In the genomic region with DNA sequence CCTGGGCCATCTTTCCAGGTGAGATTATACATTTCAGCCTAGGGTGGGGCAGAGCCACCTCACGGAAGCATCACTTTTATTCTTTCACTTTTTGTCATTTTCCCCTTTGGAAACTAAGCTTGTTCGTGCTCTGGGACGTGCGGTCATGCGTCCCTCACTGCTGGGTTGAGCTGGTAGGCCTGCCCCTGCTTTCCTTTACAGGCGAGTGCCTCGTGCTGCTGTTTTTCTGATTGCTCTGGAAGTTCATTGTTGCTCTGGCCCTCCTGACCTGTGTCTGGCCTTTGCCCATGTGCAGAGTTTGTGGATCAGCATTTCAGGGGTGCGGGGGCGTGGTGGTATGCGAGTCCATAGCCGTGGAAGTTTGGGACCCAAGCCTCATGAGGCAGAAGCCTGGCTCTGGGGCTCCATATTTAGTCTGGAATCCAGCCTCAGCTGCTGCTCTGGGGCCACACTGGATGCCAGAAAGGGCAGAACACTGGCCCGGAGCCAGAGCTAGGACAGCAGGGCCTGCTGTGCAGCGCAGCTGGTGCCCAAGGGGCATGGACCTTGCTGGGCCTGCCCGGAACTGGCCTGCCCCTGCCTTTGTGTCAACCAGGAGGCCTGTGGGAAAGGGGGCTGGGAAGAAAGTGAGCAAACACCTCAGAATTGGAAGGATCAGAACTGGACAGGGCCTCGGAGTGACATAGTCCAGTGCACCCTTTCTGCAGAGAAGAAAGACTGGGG, we compare ENCODE assay signal across 1 cellular context.
TF ChIP-seq lines count a peak whose summit lies in the region.

No MANE protein-coding gene starts in this region.

TF ChIP-seq in liver, 16 proteins besides CTCF, POLR2A, EP300 and RAD21 (continued from another document):
- TF ChIP-seq, protein P1, sequence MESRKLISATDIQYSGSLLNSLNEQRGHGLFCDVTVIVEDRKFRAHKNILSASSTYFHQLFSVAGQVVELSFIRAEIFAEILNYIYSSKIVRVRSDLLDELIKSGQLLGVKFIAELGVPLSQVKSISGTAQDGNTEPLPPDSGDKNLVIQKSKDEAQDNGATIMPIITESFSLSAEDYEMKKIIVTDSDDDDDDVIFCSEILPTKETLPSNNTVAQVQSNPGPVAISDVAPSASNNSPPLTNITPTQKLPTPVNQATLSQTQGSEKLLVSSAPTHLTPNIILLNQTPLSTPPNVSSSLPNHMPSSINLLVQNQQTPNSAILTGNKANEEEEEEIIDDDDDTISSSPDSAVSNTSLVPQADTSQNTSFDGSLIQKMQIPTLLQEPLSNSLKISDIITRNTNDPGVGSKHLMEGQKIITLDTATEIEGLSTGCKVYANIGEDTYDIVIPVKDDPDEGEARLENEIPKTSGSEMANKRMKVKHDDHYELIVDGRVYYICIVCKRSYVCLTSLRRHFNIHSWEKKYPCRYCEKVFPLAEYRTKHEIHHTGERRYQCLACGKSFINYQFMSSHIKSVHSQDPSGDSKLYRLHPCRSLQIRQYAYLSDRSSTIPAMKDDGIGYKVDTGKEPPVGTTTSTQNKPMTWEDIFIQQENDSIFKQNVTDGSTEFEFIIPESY (IDR thresholded peaks at IDR 0.05): no peak
- TF ChIP-seq EGR1 (IDR thresholded peaks at IDR 0.05; ENCODE audit: low read depth in 2 of 2) (peak; percentile 92 to 94), FOXA1 (IDR thresholded peaks at IDR 0.05) (peak; percentile 28), FOXA2 (IDR thresholded peaks at IDR 0.05) (peak; percentile 37), RXRA (IDR thresholded peaks at IDR 0.05) (peak; percentile 75 to 88), GABPA (IDR thresholded peaks at IDR 0.05 in 1 of 2, conservative IDR thresholded peaks at IDR 0.05 in 1 of 2) (no peak), SP1 (IDR thresholded peaks at IDR 0.05) (peak; percentile 67), HNF4A (conservative IDR thresholded peaks at IDR 0.05) (peak; percentile 64 to 80)
- TF ChIP-seq, protein P2, sequence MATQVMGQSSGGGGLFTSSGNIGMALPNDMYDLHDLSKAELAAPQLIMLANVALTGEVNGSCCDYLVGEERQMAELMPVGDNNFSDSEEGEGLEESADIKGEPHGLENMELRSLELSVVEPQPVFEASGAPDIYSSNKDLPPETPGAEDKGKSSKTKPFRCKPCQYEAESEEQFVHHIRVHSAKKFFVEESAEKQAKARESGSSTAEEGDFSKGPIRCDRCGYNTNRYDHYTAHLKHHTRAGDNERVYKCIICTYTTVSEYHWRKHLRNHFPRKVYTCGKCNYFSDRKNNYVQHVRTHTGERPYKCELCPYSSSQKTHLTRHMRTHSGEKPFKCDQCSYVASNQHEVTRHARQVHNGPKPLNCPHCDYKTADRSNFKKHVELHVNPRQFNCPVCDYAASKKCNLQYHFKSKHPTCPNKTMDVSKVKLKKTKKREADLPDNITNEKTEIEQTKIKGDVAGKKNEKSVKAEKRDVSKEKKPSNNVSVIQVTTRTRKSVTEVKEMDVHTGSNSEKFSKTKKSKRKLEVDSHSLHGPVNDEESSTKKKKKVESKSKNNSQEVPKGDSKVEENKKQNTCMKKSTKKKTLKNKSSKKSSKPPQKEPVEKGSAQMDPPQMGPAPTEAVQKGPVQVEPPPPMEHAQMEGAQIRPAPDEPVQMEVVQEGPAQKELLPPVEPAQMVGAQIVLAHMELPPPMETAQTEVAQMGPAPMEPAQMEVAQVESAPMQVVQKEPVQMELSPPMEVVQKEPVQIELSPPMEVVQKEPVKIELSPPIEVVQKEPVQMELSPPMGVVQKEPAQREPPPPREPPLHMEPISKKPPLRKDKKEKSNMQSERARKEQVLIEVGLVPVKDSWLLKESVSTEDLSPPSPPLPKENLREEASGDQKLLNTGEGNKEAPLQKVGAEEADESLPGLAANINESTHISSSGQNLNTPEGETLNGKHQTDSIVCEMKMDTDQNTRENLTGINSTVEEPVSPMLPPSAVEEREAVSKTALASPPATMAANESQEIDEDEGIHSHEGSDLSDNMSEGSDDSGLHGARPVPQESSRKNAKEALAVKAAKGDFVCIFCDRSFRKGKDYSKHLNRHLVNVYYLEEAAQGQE (IDR thresholded peaks at IDR 0.05): peak; percentile 90
- TF ChIP-seq, protein P3, sequence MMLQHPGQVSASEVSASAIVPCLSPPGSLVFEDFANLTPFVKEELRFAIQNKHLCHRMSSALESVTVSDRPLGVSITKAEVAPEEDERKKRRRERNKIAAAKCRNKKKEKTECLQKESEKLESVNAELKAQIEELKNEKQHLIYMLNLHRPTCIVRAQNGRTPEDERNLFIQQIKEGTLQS (IDR thresholded peaks at IDR 0.05): no peak
